8 cellular contexts compared by ENCODE assay signal in the genomic region with DNA sequence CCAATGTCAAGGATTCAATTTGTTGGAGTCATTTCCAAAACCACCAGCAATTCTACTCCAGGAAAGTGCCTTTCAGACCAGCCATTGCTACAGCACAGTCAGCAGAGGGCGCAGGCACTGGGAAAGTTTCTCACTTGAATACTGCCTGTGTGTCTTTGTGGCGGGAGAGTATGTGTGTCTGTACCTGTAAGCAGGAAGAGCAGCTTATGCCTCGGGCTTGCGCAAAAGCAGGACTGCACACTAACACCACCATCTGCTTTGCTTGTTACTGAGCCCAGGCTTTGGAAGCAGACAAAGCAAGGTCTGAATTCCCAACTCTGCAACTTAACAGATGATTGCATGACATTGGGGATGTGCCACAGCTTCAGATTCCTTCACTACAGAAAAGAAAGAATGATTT. TPM values are rescaled to one million over a fixed set of nuclear protein-coding genes. Genes with fewer than 3 reads are reported as not detected.
A peak's percentile ranks its signal among the peaks of the same experiment; 100 is the strongest.
DNase-seq lines count a peak whose midpoint lies in the region; ATAC-seq and TF ChIP-seq lines count a peak whose summit lies in the region.

No MANE protein-coding gene starts in this region.

- DNase-seq in DMS153 (lab: John Stamatoyannopoulos, UW) (peak; percentile 93), GM23338 (ENCODE audit: low spot score) (peak; percentile 87), NB4 (ENCODE audit: low read depth) (peak; percentile 92), SIG-M5 treated with dmso at 0.1 percent for 504 hours (lab: John Stamatoyannopoulos, UW; ENCODE audit: unreplicated experiment) (peak; percentile 96), glomerular visceral epithelial cell (ENCODE audit: extremely low spot score) (peak; percentile 88), posterior cingulate gyrus (peak; percentile 45 to 95 (median 72))
- peak; percentile 86 for DNase-seq in activated naive CD4-positive, alpha-beta T cell treated with anti-CD3 and anti-CD28 coated beads for 36 hours

- no peaks in the 10 kb centered on the region for H3K36me3 ChIP-seq in GM23338 (ENCODE audit: insufficient read depth)

- no peak overlapping the region for H3K27ac ChIP-seq in GM23338 (ENCODE audit: low read depth)

- H2AFZ ChIP-seq in GM23338, result peak overlapping the region; percentile 50; the same call in 1 of the 2 replicates

- H3K4me3 ChIP-seq in GM23338 (no peak overlapping the region), NB4 (ENCODE audit: low read depth, low read length) (no peak overlapping the region)

- no peak overlapping the region for H3K27ac Mint-ChIP-seq in GM23338
- no peak overlapping the region for H3K27ac Mint-ChIP-seq in activated naive CD4-positive, alpha-beta T cell treated with anti-CD3 and anti-CD28 coated beads for 36 hours

- H3K4me1 ChIP-seq in GM23338 (ENCODE audit: insufficient read depth), result 0 out of 2 replicates have a peak, but pooled peaks cover 5% of the 10 kb centered on the region

- intact Hi-C loops in activated naive CD4-positive, alpha-beta T cell treated with anti-CD3 and anti-CD28 coated beads for 36 hours (cut with micrococcal nuclease), result loop anchor here (1.0 kb wide), 2 partner anchors 46 to 76 kb away; no protein-coding TSS in a partner anchor
- intact Hi-C loops in posterior cingulate gyrus (cut with DNase I), result loop anchor here (5.0 kb wide), 1 partner anchor 77 kb away; no protein-coding TSS in a partner anchor

- H4K20me1 ChIP-seq in GM23338 (replicated peaks; ENCODE audit: insufficient read depth), result no peaks in the 10 kb centered on the region

- no peak overlapping the region for H3K4me2 ChIP-seq in GM23338

- no peaks in the 10 kb centered on the region for H3K9me3 Mint-ChIP-seq in GM23338
- no peaks in the 10 kb centered on the region for H3K9me3 Mint-ChIP-seq in activated naive CD4-positive, alpha-beta T cell treated with anti-CD3 and anti-CD28 coated beads for 36 hours

- H3K9me2 ChIP-seq in GM23338 (ENCODE audit: insufficient read depth), result peaks cover 12% of the 10 kb centered on the region; the same call in 1 of the 2 replicates

- ATAC-seq in GM23338, result peak; percentile 99
- ATAC-seq in HG02981 (IDR thresholded peaks at IDR 0.05; ENCODE audit: unreplicated experiment), result no peak

- H3F3A ChIP-seq in GM23338 (replicated peaks; ENCODE audit: low read depth), result no peaks in the 10 kb centered on the region

- H3K36me3 Mint-ChIP-seq in GM23338 (ENCODE audit: low read depth), result no peaks in the 10 kb centered on the region
- no peaks in the 10 kb centered on the region for H3K36me3 Mint-ChIP-seq in activated naive CD4-positive, alpha-beta T cell treated with anti-CD3 and anti-CD28 coated beads for 36 hours (ENCODE audit: low read depth)

- TF ChIP-seq CTCF in GM23338 (conservative IDR thresholded peaks at IDR 0.05; ENCODE audit: low read depth in 2 of 2) (peak; percentile 93 to 98), NB4 (IDR thresholded peaks at IDR 0.05; ENCODE audit: low read depth, low read length) (peak; percentile 98)

- H3K27me3 Mint-ChIP-seq in GM23338 (ENCODE audit: insufficient read depth, low read depth, poor library complexity), result peaks cover 8% of the 10 kb centered on the region
- peaks cover 18% of the 10 kb centered on the region for H3K27me3 Mint-ChIP-seq in activated naive CD4-positive, alpha-beta T cell treated with anti-CD3 and anti-CD28 coated beads for 36 hours (ENCODE audit: low read depth)

- CTCF ChIA-PET in activated naive CD4-positive, alpha-beta T cell treated with anti-CD3 and anti-CD28 coated beads for 36 hours (lab: Charles Lee), result interaction anchor here (0.7 to 7.6 kb wide), 24 partner anchors 9 to 319 kb away, joined by 3 to 177 read pairs (median 3); no protein-coding TSS in a partner anchor

- H3K4me1 Mint-ChIP-seq in GM23338, result peaks cover 6% of the 10 kb centered on the region; the same call in 1 of the 3 replicates
- H3K4me1 Mint-ChIP-seq in activated naive CD4-positive, alpha-beta T cell treated with anti-CD3 and anti-CD28 coated beads for 36 hours (ENCODE audit: low read depth), result peaks cover 6% of the 10 kb centered on the region

- no peaks in the 10 kb centered on the region for H3K27me3 ChIP-seq in GM23338 (ENCODE audit: insufficient read depth)

- H3K4me3 Mint-ChIP-seq in GM23338, result no peak overlapping the region
- H3K4me3 Mint-ChIP-seq in activated naive CD4-positive, alpha-beta T cell treated with anti-CD3 and anti-CD28 coated beads for 36 hours, result no peak overlapping the region

- TF ChIP-seq POLR2A in NB4 (IDR thresholded peaks at IDR 0.05; ENCODE audit: extremely low read depth, insufficient read length), result no peak

- no peaks in the 10 kb centered on the region for H3K79me2 ChIP-seq in GM23338 (replicated peaks; ENCODE audit: insufficient read depth)

TF ChIP-seq in GM23338, 12 proteins besides CTCF, POLR2A, EP300 and RAD21:
- TF ChIP-seq, protein P1, sequence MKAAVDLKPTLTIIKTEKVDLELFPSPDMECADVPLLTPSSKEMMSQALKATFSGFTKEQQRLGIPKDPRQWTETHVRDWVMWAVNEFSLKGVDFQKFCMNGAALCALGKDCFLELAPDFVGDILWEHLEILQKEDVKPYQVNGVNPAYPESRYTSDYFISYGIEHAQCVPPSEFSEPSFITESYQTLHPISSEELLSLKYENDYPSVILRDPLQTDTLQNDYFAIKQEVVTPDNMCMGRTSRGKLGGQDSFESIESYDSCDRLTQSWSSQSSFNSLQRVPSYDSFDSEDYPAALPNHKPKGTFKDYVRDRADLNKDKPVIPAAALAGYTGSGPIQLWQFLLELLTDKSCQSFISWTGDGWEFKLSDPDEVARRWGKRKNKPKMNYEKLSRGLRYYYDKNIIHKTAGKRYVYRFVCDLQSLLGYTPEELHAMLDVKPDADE (IDR thresholded peaks at IDR 0.05), result no peak

RNA-seq across cellular contexts. Expression of a gene that starts 7.0 kb away (rescaled TPM):
- total RNA-seq in GM23338 (2014; rRNA removed; shearing (Covaris generic)), result not detected in 2 replicates
- polyA plus RNA-seq in GM23338 (2016; fragmentation: Nextera tagmentation; extraction: Ambion mirVana), result not detected in 2 replicates
- total RNA-seq in activated naive CD4-positive, alpha-beta T cell treated with anti-CD3 and anti-CD28 coated beads for 36 hours, result not detected

RNA-seq across cellular contexts. Expression of a gene that starts 22.3 kb away (rescaled TPM):
- total RNA-seq in GM23338 (2014; rRNA removed; shearing (Covaris generic)), result not detected in 2 replicates
- not detected in 2 replicates for polyA plus RNA-seq in GM23338 (2016; fragmentation: Nextera tagmentation; extraction: Ambion mirVana)
- total RNA-seq in activated naive CD4-positive, alpha-beta T cell treated with anti-CD3 and anti-CD28 coated beads for 36 hours, result not detected

RNA-seq across cellular contexts. Expression of a gene that starts 27.5 kb away (rescaled TPM):
- not detected in 2 replicates for total RNA-seq in GM23338 (2014; rRNA removed; shearing (Covaris generic))
- polyA plus RNA-seq in GM23338 (2016; fragmentation: Nextera tagmentation; extraction: Ambion mirVana), result not detected in 2 replicates
- total RNA-seq in activated naive CD4-positive, alpha-beta T cell treated with anti-CD3 and anti-CD28 coated beads for 36 hours, result not detected
